ENCODE assay signal across 2 cellular contexts in genomic region chr3:162072656-162073055, GRCh38.
TF ChIP-seq lines count a peak whose summit lies in the region.

No MANE protein-coding gene starts in this region.

TF ChIP-seq in SK-N-SH, 30 proteins besides CTCF, POLR2A, EP300 and RAD21 (continued from another document):
- no peak for TF ChIP-seq GABPA (IDR thresholded peaks at IDR 0.05; ENCODE audit: low read depth)
- no peak for TF ChIP-seq MAX (IDR thresholded peaks at IDR 0.05; ENCODE audit: low read depth)
- no peak for TF ChIP-seq YY1 (IDR thresholded peaks at IDR 0.05; ENCODE audit: low read depth)
- no peak for TF ChIP-seq TAF1 (IDR thresholded peaks at IDR 0.05; ENCODE audit: borderline replicate concordance, low read depth, low read length)

TF ChIP-seq in SK-N-SH treated with all-trans-retinoic acid at 6 μM for 48 hours, 23 proteins besides CTCF, POLR2A, EP300 and RAD21 (continued from another document):
- TF ChIP-seq PATZ1 (CRISPR knock-in tag; IDR thresholded peaks at IDR 0.05; ENCODE audit: borderline replicate concordance) (no peak), ZFP30 (CRISPR knock-in tag; IDR thresholded peaks at IDR 0.05) (no peak), BACH2 (CRISPR knock-in tag; IDR thresholded peaks at IDR 0.05; ENCODE audit: borderline replicate concordance) (no peak), ZNF565 (CRISPR knock-in tag; conservative IDR thresholded peaks at IDR 0.05; ENCODE audit: low read depth) (no peak), CREB5 (CRISPR knock-in tag; IDR thresholded peaks at IDR 0.05; ENCODE audit: low read depth) (no peak), ZNF70 (CRISPR knock-in tag; IDR thresholded peaks at IDR 0.05) (no peak), PPARA (CRISPR knock-in tag; IDR thresholded peaks at IDR 0.05; ENCODE audit: borderline replicate concordance) (no peak)
